Comparison of ENCODE assay signal across 10 cellular contexts in genomic region chr6:48068326-48069191, GRCh38. TPM values are rescaled to one million over a fixed set of nuclear protein-coding genes. Genes with fewer than 3 reads are reported as not detected.
DNase-seq lines count a peak whose midpoint lies in the region; ATAC-seq and TF ChIP-seq lines count a peak whose summit lies in the region.
"Had no signal": no experiment of that assay in that cellular context is flagged by ENCODE, and none has a peak within 500 bp of the region (broad histone marks: within the 10 kb centered on the region; RNA-seq: fewer than 3 reads in every experiment).

No MANE protein-coding gene starts in this region.

- 0 out of 2 replicates have a peak, but pooled peaks cover 3% of the 10 kb centered on the region for H3F3A ChIP-seq in GM23338 (replicated peaks; ENCODE audit: low read depth)

- CTCF ChIA-PET in RWPE1 (lab: Yijun Ruan, JAX) = interaction anchor here (0.5 kb wide), 1 partner anchor 1342 kb away, joined by 3 read pairs; no protein-coding TSS in a partner anchor

- TF ChIP-seq POLR2A in sigmoid colon (IDR thresholded peaks at IDR 0.05) = no peak
- no peak for TF ChIP-seq POLR2A in GM18505 (IDR thresholded peaks at IDR 0.05; ENCODE audit: borderline replicate concordance, extremely low read depth, insufficient read depth, insufficient read length)

- H3K4me1 ChIP-seq in GM23338 (ENCODE audit: insufficient read depth) (peaks cover 2% of the 10 kb centered on the region; the same call in 1 of the 2 replicates), heart right ventricle (peaks cover 0 to 17% (median 5%) of the 10 kb centered on the region in 9 donors), sigmoid colon (peaks cover 0 to 17% (median 13%) of the 10 kb centered on the region in 4 donors)

- 4 to 5% methylated on average over 62 to 63 of the region's 63 CpGs for WGBS in heart right ventricle, 2 donors
- WGBS in sigmoid colon, 2 donors = 4 to 7% methylated on average over 63 of the region's 63 CpGs

- H3K4me3 Mint-ChIP-seq in GM23338 = peak overlapping the region; percentile 78
- H3K4me3 Mint-ChIP-seq: activated CD8-positive, alpha-beta T cell treated with anti-CD3 and anti-CD28 coated beads, Interleukin-2, amount 10 ng/mL, durations not matched to agents 7 days and 5 days had no signal

- no peaks in the 10 kb centered on the region for H3K9me2 ChIP-seq in GM23338 (ENCODE audit: insufficient read depth)

- no peak for TF ChIP-seq EP300 in sigmoid colon (IDR thresholded peaks at IDR 0.05)

- POLR2A ChIA-PET in RWPE1 (lab: Yijun Ruan, JAX; ENCODE audit: low non-redundant PET) = no interaction called here

- no peak overlapping the region for H3K27ac Mint-ChIP-seq in GM23338
- H3K27ac Mint-ChIP-seq: activated CD8-positive, alpha-beta T cell treated with anti-CD3 and anti-CD28 coated beads, Interleukin-2, amount 10 ng/mL, durations not matched to agents 7 days and 5 days had no signal

- intact Hi-C loops in heart right ventricle (cut with DNase I) = no loop called here
- intact Hi-C loops in sigmoid colon (cut with DNase I) = no loop called here

- H3K27me3 ChIP-seq in GM23338 (ENCODE audit: insufficient read depth) (peaks cover 43% of the 10 kb centered on the region), heart right ventricle (peaks cover 0 to 43% (median 19%) of the 10 kb centered on the region in 7 donors), sigmoid colon (peaks cover 0 to 40% (median 16%) of the 10 kb centered on the region in 3 donors)

- peaks cover 26% of the 10 kb centered on the region for H3K27me3 Mint-ChIP-seq in GM23338 (ENCODE audit: insufficient read depth, low read depth, poor library complexity)

- peak overlapping the region; percentile 85 for H3K4me2 ChIP-seq in GM23338
- H3K4me2 ChIP-seq: KMS-11 had no signal

- H3K79me2 ChIP-seq in GM23338 (replicated peaks; ENCODE audit: insufficient read depth) = no peaks in the 10 kb centered on the region

- peak overlapping the region; percentile 84 for H2AFZ ChIP-seq in GM23338

- peak; percentile 90 for ATAC-seq in GM23338
- ATAC-seq in heart right ventricle = peak in 5 of 8 donors; percentile 21 to 51 (median 30)
- no peak for ATAC-seq in GM18502 (IDR thresholded peaks at IDR 0.05; ENCODE audit: poor library complexity, unreplicated experiment)
- ATAC-seq in GM18505 (IDR thresholded peaks at IDR 0.05; ENCODE audit: unreplicated experiment) = no peak
- ATAC-seq in GM18520 (IDR thresholded peaks at IDR 0.05; ENCODE audit: unreplicated experiment) = no peak
- ATAC-seq: activated CD8-positive, alpha-beta T cell treated with anti-CD3 and anti-CD28 coated beads, Interleukin-2, amount 10 ng/mL, durations not matched to agents 7 days and 5 days had no signal

- H4K20me1 ChIP-seq in GM23338 (replicated peaks; ENCODE audit: insufficient read depth) = no peaks in the 10 kb centered on the region

- DNase-seq in GM23338 (ENCODE audit: low spot score) (peak; percentile 67), RWPE1 (ENCODE audit: low spot score) (peak; percentile 8), heart right ventricle (peak in 1 of 2 donors; percentile 13), sigmoid colon (no peak), SKM-1 (lab: John Stamatoyannopoulos, UW; ENCODE audit: unreplicated experiment) (no peak)
- DNase-seq: activated CD8-positive, alpha-beta T cell treated with anti-CD3 and anti-CD28 coated beads, Interleukin-2, amount 10 ng/mL, durations not matched to agents 7 days and 5 days had no signal

- no peaks in the 10 kb centered on the region for H3K9me3 Mint-ChIP-seq in GM23338

- H3K9me3 ChIP-seq in heart right ventricle = no peaks in the 10 kb centered on the region
- no peaks in the 10 kb centered on the region for H3K9me3 ChIP-seq in sigmoid colon

- peaks cover 19% of the 10 kb centered on the region for H3K4me1 Mint-ChIP-seq in GM23338

- TF ChIP-seq CTCF in GM23338 (conservative IDR thresholded peaks at IDR 0.05; ENCODE audit: low read depth in 2 of 2) (no peak), RWPE1 (conservative IDR thresholded peaks at IDR 0.05; ENCODE audit: low read depth) (no peak), heart right ventricle (IDR thresholded peaks at IDR 0.05) (no peak), sigmoid colon (IDR thresholded peaks at IDR 0.05) (no peak)

- H3K36me3 ChIP-seq in GM23338 (ENCODE audit: insufficient read depth) (no peaks in the 10 kb centered on the region), heart right ventricle (no peaks in the 10 kb centered on the region), sigmoid colon (no peaks in the 10 kb centered on the region)

- H3K4me3 ChIP-seq in GM23338 (peak overlapping the region; percentile 58), heart right ventricle (peak overlapping the region in 9 of 10 donors; percentile 22 to 49 (median 36)), sigmoid colon (peak overlapping the region in 3 of 4 donors; percentile 22 to 36 (median 33))

- H3K36me3 Mint-ChIP-seq in GM23338 (ENCODE audit: low read depth) = no peaks in the 10 kb centered on the region

- H3K27ac ChIP-seq in GM23338 (ENCODE audit: low read depth) (no peak overlapping the region), RWPE1 (no peak overlapping the region), heart right ventricle (no peak overlapping the region), sigmoid colon (no peak overlapping the region)
- H3K27ac ChIP-seq: KMS-11 had no signal

TF ChIP-seq in GM23338, 12 proteins besides CTCF, POLR2A, EP300 and RAD21 (continues in another document):
- no peak for TF ChIP-seq EZH2phosphoT487 (IDR thresholded peaks at IDR 0.05; ENCODE audit: unreplicated experiment)
- no peak for TF ChIP-seq NANOG (IDR thresholded peaks at IDR 0.05; ENCODE audit: borderline replicate concordance)
- TF ChIP-seq, protein P1, sequence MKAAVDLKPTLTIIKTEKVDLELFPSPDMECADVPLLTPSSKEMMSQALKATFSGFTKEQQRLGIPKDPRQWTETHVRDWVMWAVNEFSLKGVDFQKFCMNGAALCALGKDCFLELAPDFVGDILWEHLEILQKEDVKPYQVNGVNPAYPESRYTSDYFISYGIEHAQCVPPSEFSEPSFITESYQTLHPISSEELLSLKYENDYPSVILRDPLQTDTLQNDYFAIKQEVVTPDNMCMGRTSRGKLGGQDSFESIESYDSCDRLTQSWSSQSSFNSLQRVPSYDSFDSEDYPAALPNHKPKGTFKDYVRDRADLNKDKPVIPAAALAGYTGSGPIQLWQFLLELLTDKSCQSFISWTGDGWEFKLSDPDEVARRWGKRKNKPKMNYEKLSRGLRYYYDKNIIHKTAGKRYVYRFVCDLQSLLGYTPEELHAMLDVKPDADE (IDR thresholded peaks at IDR 0.05) = no peak
- no peak for TF ChIP-seq EZH2 (IDR thresholded peaks at IDR 0.05; ENCODE audit: low read depth, unreplicated experiment)
- TF ChIP-seq, protein P2, sequence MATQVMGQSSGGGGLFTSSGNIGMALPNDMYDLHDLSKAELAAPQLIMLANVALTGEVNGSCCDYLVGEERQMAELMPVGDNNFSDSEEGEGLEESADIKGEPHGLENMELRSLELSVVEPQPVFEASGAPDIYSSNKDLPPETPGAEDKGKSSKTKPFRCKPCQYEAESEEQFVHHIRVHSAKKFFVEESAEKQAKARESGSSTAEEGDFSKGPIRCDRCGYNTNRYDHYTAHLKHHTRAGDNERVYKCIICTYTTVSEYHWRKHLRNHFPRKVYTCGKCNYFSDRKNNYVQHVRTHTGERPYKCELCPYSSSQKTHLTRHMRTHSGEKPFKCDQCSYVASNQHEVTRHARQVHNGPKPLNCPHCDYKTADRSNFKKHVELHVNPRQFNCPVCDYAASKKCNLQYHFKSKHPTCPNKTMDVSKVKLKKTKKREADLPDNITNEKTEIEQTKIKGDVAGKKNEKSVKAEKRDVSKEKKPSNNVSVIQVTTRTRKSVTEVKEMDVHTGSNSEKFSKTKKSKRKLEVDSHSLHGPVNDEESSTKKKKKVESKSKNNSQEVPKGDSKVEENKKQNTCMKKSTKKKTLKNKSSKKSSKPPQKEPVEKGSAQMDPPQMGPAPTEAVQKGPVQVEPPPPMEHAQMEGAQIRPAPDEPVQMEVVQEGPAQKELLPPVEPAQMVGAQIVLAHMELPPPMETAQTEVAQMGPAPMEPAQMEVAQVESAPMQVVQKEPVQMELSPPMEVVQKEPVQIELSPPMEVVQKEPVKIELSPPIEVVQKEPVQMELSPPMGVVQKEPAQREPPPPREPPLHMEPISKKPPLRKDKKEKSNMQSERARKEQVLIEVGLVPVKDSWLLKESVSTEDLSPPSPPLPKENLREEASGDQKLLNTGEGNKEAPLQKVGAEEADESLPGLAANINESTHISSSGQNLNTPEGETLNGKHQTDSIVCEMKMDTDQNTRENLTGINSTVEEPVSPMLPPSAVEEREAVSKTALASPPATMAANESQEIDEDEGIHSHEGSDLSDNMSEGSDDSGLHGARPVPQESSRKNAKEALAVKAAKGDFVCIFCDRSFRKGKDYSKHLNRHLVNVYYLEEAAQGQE (IDR thresholded peaks at IDR 0.05; ENCODE audit: unreplicated experiment) = no peak
- TF ChIP-seq POLR2AphosphoS5 (IDR thresholded peaks at IDR 0.05; ENCODE audit: low read depth) = no peak
- no peak for TF ChIP-seq STAT1 (IDR thresholded peaks at IDR 0.05; ENCODE audit: unreplicated experiment)
- no peak for TF ChIP-seq JUNB (IDR thresholded peaks at IDR 0.05; ENCODE audit: unreplicated experiment)
- no peak for TF ChIP-seq CREB1 (CRISPR knock-in tag; IDR thresholded peaks at IDR 0.05; ENCODE audit: low read depth)

RNA-seq across cellular contexts. Expression of gene PTCHD4, which starts 42.4 kb away (rescaled TPM):
- 0.31 and 0.66 TPM in 2 replicates for total RNA-seq in GM23338 (2014; rRNA removed; shearing (Covaris generic))
- polyA plus RNA-seq in GM23338 (2016; fragmentation: Nextera tagmentation; extraction: Ambion mirVana) (0.19 and 0.78 TPM in 2 replicates), heart right ventricle (under 1 TPM; 0.01 to 0.15 TPM), sigmoid colon (under 1 TPM in 1 of 3 donors, not detected in 2; 0.03 TPM)
- total RNA-seq in heart right ventricle (1 to 10 TPM in 2 of 10 donors, under 1 TPM in 8; 0.23 to 1.0 (median 0.64) TPM), sigmoid colon (1 to 10 TPM in 3 of 4 donors, under 1 TPM in 1; 0.14 to 1.4 (median 1.2) TPM)
- total RNA-seq: activated CD8-positive, alpha-beta T cell treated with anti-CD3 and anti-CD28 coated beads, Interleukin-2, amount 10 ng/mL, durations not matched to agents 7 days and 5 days had no signal

Comparison
In these comparisons a context has a peak if more than half of its experiments do, and no peak if none do; other contexts are left out.
1. ATAC-seq: peak in GM23338 (single experiment) and heart right ventricle (5 of 8); none in GM18502 (single experiment), GM18505 (single experiment) and GM18520 (single experiment).
2. DNase-seq: peak in GM23338 (single experiment) and RWPE1 (single experiment); none in sigmoid colon (single experiment) and SKM-1 (single experiment).
3. Peak in every context shown above with its lines, with median percentiles within 50 percentile points of each other: H3K4me3 ChIP-seq.